8 cellular contexts compared by ENCODE assay signal in genomic region chr1:52296345-52296744, GRCh38.
A peak's percentile ranks its signal among the peaks of the same experiment; 100 is the strongest.
DNase-seq lines count a peak whose midpoint lies in the region; ATAC-seq and TF ChIP-seq lines count a peak whose summit lies in the region.

No MANE protein-coding gene starts in this region.

- H3K36me3 ChIP-seq in left lung (no peaks in the 10 kb centered on the region), aorta (ENCODE audit: control insufficient read depth in 1 of 2, insufficient read depth in 2 of 2, low read length in 1 of 2) (no peaks in the 10 kb centered on the region)

- TF ChIP-seq CTCF in cardiac fibroblast (IDR thresholded peaks at IDR 0.05; ENCODE audit: low read depth, low read length) (peak; percentile 74), left lung (IDR thresholded peaks at IDR 0.05) (peak; percentile 53 to 59)

- H3K27ac ChIP-seq in left lung (no peak overlapping the region), aorta (ENCODE audit: low read depth in 1 of 2, low read length in 2 of 2) (no peak overlapping the region), caudate nucleus (ENCODE audit: low read depth, low read length) (no peak overlapping the region)

- DNase-seq in DMS53 (lab: John Stamatoyannopoulos, UW) (peak; percentile 87), NCI-H82 treated with DMSO at 0.1 percent for 48 hours (lab: John Stamatoyannopoulos, UW; ENCODE audit: unreplicated experiment) (peak; percentile 65), cardiac fibroblast (ENCODE audit: low read depth in 2 of 2) (peak; percentile 71 to 76), left lung (no peak), aorta (no peak), caudate nucleus (lab: John Stamatoyannopoulos, UW) (no peak)

- H3K4me3 ChIP-seq in cardiac fibroblast (replicated peaks in 1 of 2; ENCODE audit: low read depth in 2 of 2, low read length in 2 of 2) (no peak overlapping the region), left lung (no peak overlapping the region), aorta (ENCODE audit: low read length in 2 of 2) (no peak overlapping the region)

- no peaks in the 10 kb centered on the region for H3K27me3 ChIP-seq in left lung
- no peaks in the 10 kb centered on the region for H3K27me3 ChIP-seq in aorta (ENCODE audit: control insufficient read depth in 1 of 2, insufficient read depth in 2 of 2, low read length in 1 of 2)

- H3K9me3 ChIP-seq in left lung (no peaks in the 10 kb centered on the region), aorta (ENCODE audit: control insufficient read depth, low read length) (no peaks in the 10 kb centered on the region)

- intact Hi-C loops in left lung (cut with DNase I): loop anchor here in 1 of 2 donors (5.0 kb wide), 1 partner anchor 169 kb away; no protein-coding TSS in a partner anchor
- intact Hi-C loops in aorta (cut with DNase I): loop anchor here (1.0 to 5.0 kb wide), 2 partner anchors 154 to 169 kb away; partner anchors contain the start of gene ZFYVE9 (in 1 of the 2)

- ATAC-seq in HG02885 (IDR thresholded peaks at IDR 0.05; ENCODE audit: poor library complexity, unreplicated experiment) (peak; percentile 47), left lung (peak; percentile 97), aorta (ENCODE audit: low FRiP score) (peak; percentile 78), HG03442 (IDR thresholded peaks at IDR 0.05; ENCODE audit: unreplicated experiment) (no peak)

- WGBS in aorta, 2 donors: 12 to 17% methylated on average over 2 of the region's 2 CpGs

- H3K4me1 ChIP-seq in left lung (no peaks in the 10 kb centered on the region), aorta (ENCODE audit: control insufficient read depth in 1 of 2, insufficient read depth in 2 of 2, low read length in 2 of 2) (no peaks in the 10 kb centered on the region)

Comparison
In these comparisons a context has a peak if more than half of its experiments do, and no peak if none do; other contexts are left out.
1. DNase-seq: peak in DMS53 (single experiment), NCI-H82 treated with DMSO at 0.1 percent for 48 hours (single experiment) and cardiac fibroblast (2 of 2); none in left lung (0 of 2), aorta (0 of 2) and caudate nucleus (0 of 61).